In the genomic region with DNA sequence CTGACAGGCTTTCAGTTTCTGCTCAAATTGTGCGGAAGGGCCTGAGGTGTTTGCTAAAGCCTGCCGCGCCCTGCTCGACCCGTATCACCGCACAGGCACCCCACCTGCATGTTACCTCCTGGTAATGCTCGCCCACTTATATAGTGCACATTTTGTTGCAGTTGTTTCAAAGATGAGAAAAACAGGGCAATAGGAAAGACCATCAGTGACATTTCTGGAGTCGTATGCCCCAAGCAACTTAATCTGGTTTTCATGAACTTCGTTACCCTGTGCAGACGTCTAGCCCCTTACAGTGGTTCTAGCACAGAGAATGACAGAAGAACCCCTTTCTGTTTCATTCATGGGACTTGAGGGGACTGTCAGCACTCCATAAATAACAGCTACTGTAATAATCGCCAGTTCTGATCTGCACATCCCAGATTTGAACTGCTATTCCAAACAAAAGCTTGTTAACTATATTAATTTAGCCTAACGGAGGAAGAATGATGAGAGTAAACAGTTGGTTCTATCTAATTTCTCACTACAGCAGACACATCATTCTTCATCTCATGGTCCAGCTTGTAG, we compare ENCODE assay signal across 1 cellular context.
TF ChIP-seq lines count a peak whose summit lies in the region.

No MANE protein-coding gene starts in this region.

TF ChIP-seq in HepG2, 621 proteins besides CTCF, POLR2A, EP300 and RAD21 (continued from another document):
- TF ChIP-seq JUND (CRISPR knock-in tag; IDR thresholded peaks at IDR 0.05) = 0 out of 2 replicates have a peak, but pooled peaks have one; percentile 3
- TF ChIP-seq ZNF30 (CRISPR knock-in tag; IDR thresholded peaks at IDR 0.05) = no peak
- TF ChIP-seq ZNF589 (CRISPR knock-in tag; conservative IDR thresholded peaks at IDR 0.05) = no peak
- 0 out of 2 replicates have a peak, but pooled peaks have one; percentile 4 for TF ChIP-seq FOXC1 (CRISPR knock-in tag; IDR thresholded peaks at IDR 0.05; ENCODE audit: borderline replicate concordance)
- TF ChIP-seq MAFF (IDR thresholded peaks at IDR 0.05; ENCODE audit: low read depth, low read length) = no peak
- 0 out of 2 replicates have a peak, but pooled peaks have one; percentile 36 for TF ChIP-seq AKAP8 (CRISPR knock-in tag; IDR thresholded peaks at IDR 0.05)
- TF ChIP-seq, protein P1, sequence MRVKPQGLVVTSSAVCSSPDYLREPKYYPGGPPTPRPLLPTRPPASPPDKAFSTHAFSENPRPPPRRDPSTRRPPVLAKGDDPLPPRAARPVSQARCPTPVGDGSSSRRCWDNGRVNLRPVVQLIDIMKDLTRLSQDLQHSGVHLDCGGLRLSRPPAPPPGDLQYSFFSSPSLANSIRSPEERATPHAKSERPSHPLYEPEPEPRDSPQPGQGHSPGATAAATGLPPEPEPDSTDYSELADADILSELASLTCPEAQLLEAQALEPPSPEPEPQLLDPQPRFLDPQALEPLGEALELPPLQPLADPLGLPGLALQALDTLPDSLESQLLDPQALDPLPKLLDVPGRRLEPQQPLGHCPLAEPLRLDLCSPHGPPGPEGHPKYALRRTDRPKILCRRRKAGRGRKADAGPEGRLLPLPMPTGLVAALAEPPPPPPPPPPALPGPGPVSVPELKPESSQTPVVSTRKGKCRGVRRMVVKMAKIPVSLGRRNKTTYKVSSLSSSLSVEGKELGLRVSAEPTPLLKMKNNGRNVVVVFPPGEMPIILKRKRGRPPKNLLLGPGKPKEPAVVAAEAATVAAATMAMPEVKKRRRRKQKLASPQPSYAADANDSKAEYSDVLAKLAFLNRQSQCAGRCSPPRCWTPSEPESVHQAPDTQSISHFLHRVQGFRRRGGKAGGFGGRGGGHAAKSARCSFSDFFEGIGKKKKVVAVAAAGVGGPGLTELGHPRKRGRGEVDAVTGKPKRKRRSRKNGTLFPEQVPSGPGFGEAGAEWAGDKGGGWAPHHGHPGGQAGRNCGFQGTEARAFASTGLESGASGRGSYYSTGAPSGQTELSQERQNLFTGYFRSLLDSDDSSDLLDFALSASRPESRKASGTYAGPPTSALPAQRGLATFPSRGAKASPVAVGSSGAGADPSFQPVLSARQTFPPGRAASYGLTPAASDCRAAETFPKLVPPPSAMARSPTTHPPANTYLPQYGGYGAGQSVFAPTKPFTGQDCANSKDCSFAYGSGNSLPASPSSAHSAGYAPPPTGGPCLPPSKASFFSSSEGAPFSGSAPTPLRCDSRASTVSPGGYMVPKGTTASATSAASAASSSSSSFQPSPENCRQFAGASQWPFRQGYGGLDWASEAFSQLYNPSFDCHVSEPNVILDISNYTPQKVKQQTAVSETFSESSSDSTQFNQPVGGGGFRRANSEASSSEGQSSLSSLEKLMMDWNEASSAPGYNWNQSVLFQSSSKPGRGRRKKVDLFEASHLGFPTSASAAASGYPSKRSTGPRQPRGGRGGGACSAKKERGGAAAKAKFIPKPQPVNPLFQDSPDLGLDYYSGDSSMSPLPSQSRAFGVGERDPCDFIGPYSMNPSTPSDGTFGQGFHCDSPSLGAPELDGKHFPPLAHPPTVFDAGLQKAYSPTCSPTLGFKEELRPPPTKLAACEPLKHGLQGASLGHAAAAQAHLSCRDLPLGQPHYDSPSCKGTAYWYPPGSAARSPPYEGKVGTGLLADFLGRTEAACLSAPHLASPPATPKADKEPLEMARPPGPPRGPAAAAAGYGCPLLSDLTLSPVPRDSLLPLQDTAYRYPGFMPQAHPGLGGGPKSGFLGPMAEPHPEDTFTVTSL (CRISPR knock-in tag; IDR thresholded peaks at IDR 0.05; ENCODE audit: borderline replicate concordance) = peak; percentile 73; the same call in 1 of the 2 replicates
- TF ChIP-seq, protein P2, sequence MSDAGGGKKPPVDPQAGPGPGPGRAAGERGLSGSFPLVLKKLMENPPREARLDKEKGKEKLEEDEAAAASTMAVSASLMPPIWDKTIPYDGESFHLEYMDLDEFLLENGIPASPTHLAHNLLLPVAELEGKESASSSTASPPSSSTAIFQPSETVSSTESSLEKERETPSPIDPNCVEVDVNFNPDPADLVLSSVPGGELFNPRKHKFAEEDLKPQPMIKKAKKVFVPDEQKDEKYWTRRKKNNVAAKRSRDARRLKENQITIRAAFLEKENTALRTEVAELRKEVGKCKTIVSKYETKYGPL (CRISPR knock-in tag; IDR thresholded peaks at IDR 0.05) = 0 out of 2 replicates have a peak, but pooled peaks have one; percentile 12
- peak; percentile 93; the same call in 1 of the 2 replicates for TF ChIP-seq ZFP82 (CRISPR knock-in tag; IDR thresholded peaks at IDR 0.05; ENCODE audit: borderline replicate concordance)
- TF ChIP-seq YY1 (IDR thresholded peaks at IDR 0.05; ENCODE audit: insufficient read depth, insufficient replicate concordance, low read depth, low read length) = peak; percentile 21
- TF ChIP-seq ZNF737 (CRISPR knock-in tag; IDR thresholded peaks at IDR 0.05; ENCODE audit: borderline replicate concordance) = no peak
- TF ChIP-seq WIZ (CRISPR knock-in tag; IDR thresholded peaks at IDR 0.05) = 0 out of 2 replicates have a peak, but pooled peaks have one; percentile 7
- TF ChIP-seq ZNF781 (CRISPR knock-in tag; IDR thresholded peaks at IDR 0.05; ENCODE audit: borderline replicate concordance, not compliant biosample characterization) = no peak
- 0 out of 2 replicates have a peak, but pooled peaks have one; percentile 25 for TF ChIP-seq ZBTB37 (CRISPR knock-in tag; IDR thresholded peaks at IDR 0.05)
- no peak for TF ChIP-seq EEA1 (CRISPR knock-in tag; IDR thresholded peaks at IDR 0.05; ENCODE audit: borderline replicate concordance)
- TF ChIP-seq HMGXB4 (CRISPR knock-in tag; IDR thresholded peaks at IDR 0.05; ENCODE audit: borderline replicate concordance in 1 of 2, low read depth in 1 of 2) = peak in 1 of 2 experiments; percentile 9; a peak in 1 of 4 replicates
- TF ChIP-seq ZNF616 (CRISPR knock-in tag; IDR thresholded peaks at IDR 0.05; ENCODE audit: low read depth) = 0 out of 2 replicates have a peak, but pooled peaks have one; percentile 58
- TF ChIP-seq ZNF639 (CRISPR knock-in tag; conservative IDR thresholded peaks at IDR 0.05) = 0 out of 2 replicates have a peak, but pooled peaks have one; percentile 1
- TF ChIP-seq ZNF580 (CRISPR knock-in tag; IDR thresholded peaks at IDR 0.05; ENCODE audit: borderline replicate concordance, low read depth) = no peak
- TF ChIP-seq ZNF770 (CRISPR knock-in tag; IDR thresholded peaks at IDR 0.05) = no peak
- TF ChIP-seq, protein P3, sequence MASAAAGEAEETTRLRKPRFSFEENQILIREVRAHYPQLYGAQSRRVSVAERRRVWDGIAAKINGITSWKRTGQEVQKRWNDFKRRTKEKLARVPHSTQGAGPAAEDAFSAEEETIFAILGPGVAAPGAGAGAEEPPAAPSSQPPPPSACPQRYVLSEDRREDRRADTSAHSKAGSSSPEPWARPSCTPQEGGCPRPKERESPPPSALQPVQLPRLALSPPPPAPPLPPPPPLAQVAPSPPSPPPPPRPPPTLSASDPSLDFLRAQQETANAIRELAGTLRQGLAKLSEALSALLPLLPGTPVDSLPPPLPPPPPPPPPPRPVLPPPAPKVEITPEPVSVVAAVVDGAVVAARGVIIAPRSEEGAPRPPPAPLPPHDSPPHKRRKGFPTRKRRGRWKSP (CRISPR knock-in tag; IDR thresholded peaks at IDR 0.05) = 0 out of 2 replicates have a peak, but pooled peaks have one; percentile 23
- TF ChIP-seq FOXP4 (CRISPR knock-in tag; IDR thresholded peaks at IDR 0.05) = 0 out of 2 replicates have a peak, but pooled peaks have one; percentile 3
- TF ChIP-seq, protein P4, sequence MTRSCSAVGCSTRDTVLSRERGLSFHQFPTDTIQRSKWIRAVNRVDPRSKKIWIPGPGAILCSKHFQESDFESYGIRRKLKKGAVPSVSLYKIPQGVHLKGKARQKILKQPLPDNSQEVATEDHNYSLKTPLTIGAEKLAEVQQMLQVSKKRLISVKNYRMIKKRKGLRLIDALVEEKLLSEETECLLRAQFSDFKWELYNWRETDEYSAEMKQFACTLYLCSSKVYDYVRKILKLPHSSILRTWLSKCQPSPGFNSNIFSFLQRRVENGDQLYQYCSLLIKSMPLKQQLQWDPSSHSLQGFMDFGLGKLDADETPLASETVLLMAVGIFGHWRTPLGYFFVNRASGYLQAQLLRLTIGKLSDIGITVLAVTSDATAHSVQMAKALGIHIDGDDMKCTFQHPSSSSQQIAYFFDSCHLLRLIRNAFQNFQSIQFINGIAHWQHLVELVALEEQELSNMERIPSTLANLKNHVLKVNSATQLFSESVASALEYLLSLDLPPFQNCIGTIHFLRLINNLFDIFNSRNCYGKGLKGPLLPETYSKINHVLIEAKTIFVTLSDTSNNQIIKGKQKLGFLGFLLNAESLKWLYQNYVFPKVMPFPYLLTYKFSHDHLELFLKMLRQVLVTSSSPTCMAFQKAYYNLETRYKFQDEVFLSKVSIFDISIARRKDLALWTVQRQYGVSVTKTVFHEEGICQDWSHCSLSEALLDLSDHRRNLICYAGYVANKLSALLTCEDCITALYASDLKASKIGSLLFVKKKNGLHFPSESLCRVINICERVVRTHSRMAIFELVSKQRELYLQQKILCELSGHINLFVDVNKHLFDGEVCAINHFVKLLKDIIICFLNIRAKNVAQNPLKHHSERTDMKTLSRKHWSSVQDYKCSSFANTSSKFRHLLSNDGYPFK (CRISPR knock-in tag; IDR thresholded peaks at IDR 0.05; ENCODE audit: borderline replicate concordance) = 0 out of 2 replicates have a peak, but pooled peaks have one; percentile 7
- TF ChIP-seq ZNF674 (CRISPR knock-in tag; IDR thresholded peaks at IDR 0.05; ENCODE audit: low read depth) = 0 out of 2 replicates have a peak, but pooled peaks have one; percentile 4
- TF ChIP-seq MEIS1 (CRISPR knock-in tag; IDR thresholded peaks at IDR 0.05; ENCODE audit: borderline replicate concordance) = 0 out of 2 replicates have a peak, but pooled peaks have one; percentile 4
- TF ChIP-seq YEATS4 (CRISPR knock-in tag; IDR thresholded peaks at IDR 0.05; ENCODE audit: borderline replicate concordance) = no peak
TF ChIP-seq in HepG2: peak in this region for 19.
